1 cellular context compared by ENCODE assay signal in genomic region chr5:97478513-97478912, GRCh38.
TF ChIP-seq lines count a peak whose summit lies in the region.

No MANE protein-coding gene starts in this region.

TF ChIP-seq in GM12878, 131 proteins besides CTCF, POLR2A, EP300 and RAD21:
- no peak for TF ChIP-seq E4F1 (IDR thresholded peaks at IDR 0.05; ENCODE audit: borderline replicate concordance, partially characterized antibody)
- no peak for TF ChIP-seq NBN (IDR thresholded peaks at IDR 0.05)
- no peak for TF ChIP-seq REST (IDR thresholded peaks at IDR 0.05; ENCODE audit: low read depth, low read length)
- TF ChIP-seq WRNIP1 (IDR thresholded peaks at IDR 0.05; ENCODE audit: borderline replicate concordance, low read depth, low read length): no peak
- TF ChIP-seq HSF1 (IDR thresholded peaks at IDR 0.05; ENCODE audit: low read depth, low read length): no peak
- TF ChIP-seq TARDBP (IDR thresholded peaks at IDR 0.05; ENCODE audit: borderline replicate concordance): no peak
- TF ChIP-seq HDAC2 (IDR thresholded peaks at IDR 0.05): no peak
- no peak for TF ChIP-seq SMAD1 (IDR thresholded peaks at IDR 0.05; ENCODE audit: low read depth, partially characterized antibody)
- no peak for TF ChIP-seq PML (IDR thresholded peaks at IDR 0.05; ENCODE audit: low read length)
- no peak for TF ChIP-seq CREM (IDR thresholded peaks at IDR 0.05; ENCODE audit: low read depth)
- TF ChIP-seq ZBED1 (IDR thresholded peaks at IDR 0.05; ENCODE audit: borderline replicate concordance): no peak
- TF ChIP-seq NR2C2 (IDR thresholded peaks at IDR 0.05; ENCODE audit: borderline replicate concordance, control insufficient read depth, insufficient read length, low read depth): no peak
- no peak for TF ChIP-seq FOXM1 (IDR thresholded peaks at IDR 0.05; ENCODE audit: low read depth, low read length)
- TF ChIP-seq NFXL1 (IDR thresholded peaks at IDR 0.05; ENCODE audit: borderline replicate concordance): no peak
- no peak for TF ChIP-seq IRF4 (IDR thresholded peaks at IDR 0.05; ENCODE audit: low read depth, low read length)
- TF ChIP-seq NFYA (IDR thresholded peaks at IDR 0.05; ENCODE audit: borderline replicate concordance, low read depth, low read length): no peak
- TF ChIP-seq SMARCA5 (IDR thresholded peaks at IDR 0.05): no peak
